Comparison of ENCODE assay signal across 34 cellular contexts in the genomic region with DNA sequence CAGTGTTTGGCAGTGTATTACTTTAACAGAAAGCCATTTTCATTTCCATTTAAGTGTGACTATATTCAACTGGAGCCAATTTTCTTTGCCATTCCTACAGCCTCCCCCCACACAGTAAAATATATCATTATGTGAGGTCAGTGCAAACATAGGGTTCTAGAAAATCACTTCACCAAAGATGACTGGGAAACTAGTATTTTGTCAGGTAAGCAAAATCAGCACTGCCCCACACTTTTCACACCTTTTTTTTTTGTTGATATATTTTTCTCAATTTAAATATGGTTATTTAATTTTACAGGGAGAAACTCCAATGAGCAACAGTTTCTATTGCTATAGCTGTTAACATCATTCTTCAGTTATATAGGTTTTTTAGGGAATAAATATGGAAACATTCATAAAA. TPM values are rescaled to one million over a fixed set of nuclear protein-coding genes. Genes with fewer than 3 reads are reported as not detected.
"Had no signal": no experiment of that assay in that cellular context is flagged by ENCODE, and none has a peak within 500 bp of the region (broad histone marks: within the 10 kb centered on the region; RNA-seq: fewer than 3 reads in every experiment).

No MANE protein-coding gene starts in this region.

- H3K4me1 ChIP-seq: ascending aorta had no signal

- H3K27me3 ChIP-seq: ascending aorta, cardiac muscle cell had no signal

- H3K4me3 ChIP-seq: ascending aorta, cardiac muscle cell had no signal

- H3K27ac ChIP-seq: ascending aorta, cardiac muscle cell, VCaP had no signal

- H3K9me3 ChIP-seq: ascending aorta had no signal

- ATAC-seq: activated CD4-positive, alpha-beta T cell treated with anti-CD3 and anti-CD28 coated beads for 36 hours; activated CD4-positive, CD25-positive, alpha-beta regulatory T cell treated with anti-CD3 and anti-CD28 coated beads, Interleukin-2, amount 50 U/mL, for 24 hours; activated CD8-positive, alpha-beta memory T cell treated with anti-CD3 and anti-CD28 coated beads, Interleukin-2, amount 10 ng/mL, durations not matched to agents 7 days and 5 days; activated CD8-positive, alpha-beta T cell treated with anti-CD3 and anti-CD28 coated beads, Interleukin-2, amount 10 ng/mL, durations not matched to agents 7 days and 5 days; activated naive CD8-positive, alpha-beta T cell treated with anti-CD3 and anti-CD28 coated beads, Interleukin-2, amount 50 U/mL, for 24 hours; WTC11 had no signal

- FAIRE-seq: TTC549 had no signal

- DNase-seq: activated CD4-positive, alpha-beta memory T cell treated with anti-CD3 and anti-CD28 coated beads, Interleukin-2, amount 10 ng/mL, durations not matched to agents 7 days and 5 days; activated CD4-positive, alpha-beta T cell treated with anti-CD3 and anti-CD28 coated beads for 1 hour; activated CD4-positive, alpha-beta T cell treated with anti-CD3 and anti-CD28 coated beads for 36 hours; activated CD4-positive, alpha-beta T cell treated with anti-CD3 and anti-CD28 coated beads for 48 hours; activated CD4-positive, alpha-beta T cell treated with anti-CD3 and anti-CD28 coated beads, Interleukin-2, amount 10 ng/mL, durations not matched to agents 7 days and 5 days; activated CD4-positive, alpha-beta T cell treated with anti-CD3 and anti-CD28 coated beads, Interleukin-2, amount 50 U/mL, for 48 hours; activated CD4-positive, CD25-positive, alpha-beta regulatory T cell; activated CD8-positive, alpha-beta memory T cell treated with anti-CD3 and anti-CD28 coated beads for 24 hours; activated CD8-positive, alpha-beta memory T cell treated with anti-CD3 and anti-CD28 coated beads, Interleukin-2, amount 10 ng/mL, durations not matched to agents 7 days and 5 days; activated CD8-positive, alpha-beta memory T cell treated with anti-CD3 and anti-CD28 coated beads, Interleukin-2, amount 50 U/mL, for 48 hours; activated CD8-positive, alpha-beta T cell treated with anti-CD3 and anti-CD28 coated beads, Interleukin-2, amount 10 ng/mL, durations not matched to agents 7 days and 5 days; activated effector memory CD4-positive, alpha-beta T cell treated with Interleukin-2 at 50 U/mL for 16 hours; activated gamma-delta T cell; activated naive CD4-positive, alpha-beta T cell treated with anti-CD3 and anti-CD28 coated beads, Interleukin-2, amount 10 ng/mL, durations not matched to agents 7 days and 5 days; activated naive CD4-positive, alpha-beta T cell treated with Interleukin-2 at 50 U/mL for 16 hours; activated naive CD8-positive, alpha-beta T cell treated with anti-CD3 and anti-CD28 coated beads, Interleukin-2, amount 10 ng/mL, durations not matched to agents 7 days and 5 days; activated naive CD8-positive, alpha-beta T cell treated with anti-CD3 and anti-CD28 coated beads, Interleukin-2, amount 50 U/mL, for 24 hours; activated T-cell treated with anti-CD3 and anti-CD28 coated beads, Interleukin-2, amount 50 U/mL, for 24 hours; activated T-cell treated with anti-CD3 and anti-CD28 coated beads, Interleukin-2, amount 50 U/mL, for 48 hours; amygdala; anterior cingulate cortex; caudate nucleus; cerebellar nuclear complex; T-helper 1 cell; T-helper 2 cell; T-helper 9 cell had no signal

- H3K36me3 ChIP-seq: cardiac muscle cell had no signal

RNA-seq across cellular contexts. Expression of a gene that starts 29.7 kb away (rescaled TPM):
- total RNA-seq: activated CD4-positive, alpha-beta memory T cell treated with anti-CD3 and anti-CD28 coated beads, Interleukin-2, amount 10 ng/mL, durations not matched to agents 7 days and 5 days; activated CD4-positive, alpha-beta T cell treated with anti-CD3 and anti-CD28 coated beads for 36 hours; activated CD4-positive, alpha-beta T cell treated with anti-CD3 and anti-CD28 coated beads, Interleukin-2, amount 10 ng/mL, durations not matched to agents 7 days and 5 days; activated CD8-positive, alpha-beta memory T cell treated with anti-CD3 and anti-CD28 coated beads, Interleukin-2, amount 10 ng/mL, durations not matched to agents 7 days and 5 days; activated CD8-positive, alpha-beta T cell treated with anti-CD3 and anti-CD28 coated beads, Interleukin-2, amount 10 ng/mL, durations not matched to agents 7 days and 5 days; activated naive CD8-positive, alpha-beta T cell treated with anti-CD3 and anti-CD28 coated beads, Interleukin-2, amount 10 ng/mL, durations not matched to agents 7 days and 5 days; activated T-helper 2 cell treated with anti-CD3 and anti-CD28 coated beads, Interferon-gamma antibody, Interleukin-2, Interleukin-4, amounts not matched to agents 10 μg/mL and 5 μg/mL and 100 μg/mL, durations not matched to agents 14 hours and 24 hours and 36 hours; ascending aorta; cardiac muscle cell; chondrocyte; WTC11 had no signal
